ENCODE assay signal across 8 cellular contexts in the genomic region with DNA sequence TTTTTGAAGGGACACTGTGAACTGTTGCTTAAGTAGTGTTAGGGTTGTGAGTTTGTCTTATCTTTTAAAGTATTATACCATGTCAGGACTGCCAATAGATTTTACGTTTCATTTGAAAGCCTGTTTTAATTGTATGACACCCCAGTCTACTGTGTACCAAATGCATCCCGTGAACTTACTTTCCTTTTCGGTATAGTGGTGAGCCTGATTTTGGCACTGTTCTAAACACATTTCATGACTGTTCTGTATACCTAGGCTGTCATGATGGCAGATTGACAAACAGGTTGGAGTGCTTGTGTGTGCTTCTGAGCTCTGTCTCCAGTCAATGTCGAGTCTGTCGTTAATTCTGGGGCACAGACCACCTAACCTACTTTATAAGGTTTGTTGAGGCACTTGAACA. TPM values are rescaled to one million over a fixed set of nuclear protein-coding genes. Genes with fewer than 3 reads are reported as not detected.
DNase-seq lines count a peak whose midpoint lies in the region; ATAC-seq, FAIRE-seq and TF ChIP-seq lines count a peak whose summit lies in the region.

No MANE protein-coding gene starts in this region.

- no peak for TF ChIP-seq CTCF in brain microvascular endothelial cell (IDR thresholded peaks at IDR 0.05; ENCODE audit: low read depth, low read length, missing control alignments)

- H3K4me2 ChIP-seq in BLaER1 treated with 17β-estradiol and CSF1 and Interleukin-3, amounts not matched to agents 10 nM and 100 nM: peak overlapping the region; percentile 62 to 82 (median 77)

- no peaks in the 10 kb centered on the region for H3K36me3 Mint-ChIP-seq in IgD-negative memory B cell

- H3K36me3 ChIP-seq in BLaER1 treated with 17β-estradiol and CSF1 and Interleukin-3, amounts not matched to agents 10 nM and 100 nM: peaks cover 0 to 7% (median 0%) of the 10 kb centered on the region in 11 experiments; a peak in 2 of 22 replicates
- H3K36me3 ChIP-seq in brain microvascular endothelial cell (replicated peaks): peaks cover 4% of the 10 kb centered on the region
- H3K36me3 ChIP-seq in urinary bladder (ENCODE audit: insufficient read depth): no peaks in the 10 kb centered on the region

- H3K27me3 ChIP-seq in BLaER1 treated with 17β-estradiol and CSF1 and Interleukin-3, amounts not matched to agents 10 nM and 100 nM: no peaks in the 10 kb centered on the region
- H3K27me3 ChIP-seq in brain microvascular endothelial cell (replicated peaks): no peaks in the 10 kb centered on the region

- no peaks in the 10 kb centered on the region for H3K9me3 Mint-ChIP-seq in IgD-negative memory B cell

- 3% methylated on average over 5 of the region's 5 CpGs for WGBS in urinary bladder

- peak overlapping the region; percentile 87 to 95 (median 94) for H3K4me3 Mint-ChIP-seq in IgD-negative memory B cell

- H3K4me1 Mint-ChIP-seq in IgD-negative memory B cell: peaks cover 13 to 22% (median 21%) of the 10 kb centered on the region in 3 donors

- peaks cover 0 to 10% (median 8%) of the 10 kb centered on the region in 11 experiments; a peak in 13 of 22 replicates for H3K9me3 ChIP-seq in BLaER1 treated with 17β-estradiol and CSF1 and Interleukin-3, amounts not matched to agents 10 nM and 100 nM (replicated peaks in 1 of 11)

- no peaks in the 10 kb centered on the region for H3K27me3 Mint-ChIP-seq in IgD-negative memory B cell

- no peak for DNase-seq in brain microvascular endothelial cell
- DNase-seq in lung microvascular endothelial cell (ENCODE audit: low read depth in 2 of 2): peak; percentile 46 to 65
- no peak for DNase-seq in NCI-H146 treated with DMSO at 0.1 percent for 48 hours (lab: John Stamatoyannopoulos, UW; ENCODE audit: unreplicated experiment)
- DNase-seq in HTR-8/SVneo (ENCODE audit: insufficient read length, low spot score): no peak

- in situ Hi-C loops in brain microvascular endothelial cell (cut with HindIII; ENCODE audit: low pct_ligation_motif_present, low sequenced_read_pairs): no loop called here

- peaks cover 0 to 7% (median 0%) of the 10 kb centered on the region in 11 experiments; a peak in 3 of 22 replicates for H4K20me1 ChIP-seq in BLaER1 treated with 17β-estradiol and CSF1 and Interleukin-3, amounts not matched to agents 10 nM and 100 nM

- H3K9ac ChIP-seq in BLaER1 treated with 17β-estradiol and CSF1 and Interleukin-3, amounts not matched to agents 10 nM and 100 nM: peak overlapping the region; percentile 62 to 82 (median 78)

- no peak for FAIRE-seq in HTR-8/SVneo (lab: Jason Lieb, UNC)

- H3K27ac ChIP-seq in BLaER1 treated with 17β-estradiol and CSF1 and Interleukin-3, amounts not matched to agents 10 nM and 100 nM: peak overlapping the region in 8 of 11 experiments; percentile 48 to 76 (median 60); a peak in 9 of 22 replicates
- H3K27ac ChIP-seq in brain microvascular endothelial cell (peak overlapping the region; percentile 61), urinary bladder (ENCODE audit: low read depth) (no peak overlapping the region)

- H3K4me3 ChIP-seq in BLaER1 treated with 17β-estradiol and CSF1 and Interleukin-3, amounts not matched to agents 10 nM and 100 nM: peak overlapping the region; percentile 66 to 83 (median 76)
- H3K4me3 ChIP-seq in brain microvascular endothelial cell (ENCODE audit: low read depth, low read length): peak overlapping the region; percentile 91
- H3K4me3 ChIP-seq in urinary bladder (ENCODE audit: low read depth, low read length): peak overlapping the region; percentile 84

- ATAC-seq in GM19043 (IDR thresholded peaks at IDR 0.05; ENCODE audit: low read depth, unreplicated experiment): peak; percentile 28

- peaks cover 5 to 17% (median 10%) of the 10 kb centered on the region in 10 experiments; a peak in 14 of 20 replicates for H3K4me1 ChIP-seq in BLaER1 treated with 17β-estradiol and CSF1 and Interleukin-3, amounts not matched to agents 10 nM and 100 nM
- H3K4me1 ChIP-seq in urinary bladder (ENCODE audit: insufficient read depth): no peaks in the 10 kb centered on the region

- H3K27ac Mint-ChIP-seq in IgD-negative memory B cell: peak overlapping the region; percentile 5 to 40 (median 14)

RNA-seq across cellular contexts. Expression of a gene that starts 0.7 kb away (rescaled TPM):
- 8.5 TPM for polyA plus RNA-seq in IgD-negative memory B cell
- 35.5 and 74.6 TPM in 2 replicates for total RNA-seq in lung microvascular endothelial cell
- 122 TPM for total RNA-seq in urinary bladder
- 24.7 TPM for polyA plus RNA-seq in urinary bladder

Comparison
In these comparisons a context has a peak if more than half of its experiments do, and no peak if none do; other contexts are left out.
1. DNase-seq: peak in lung microvascular endothelial cell (2 of 2); none in brain microvascular endothelial cell (single experiment), NCI-H146 treated with DMSO at 0.1 percent for 48 hours (single experiment) and HTR-8/SVneo (single experiment).
2. Peak in every context shown above with its lines, with median percentiles within 50 percentile points of each other: H3K4me3 ChIP-seq.